1 cellular context compared by ENCODE assay signal in genomic region chr1:239922778-239923522, GRCh38.
TF ChIP-seq lines count a peak whose summit lies in the region.

No MANE protein-coding gene starts in this region.

TF ChIP-seq in H1, 55 proteins besides CTCF, POLR2A, EP300 and RAD21:
- no peak for TF ChIP-seq NRF1 (IDR thresholded peaks at IDR 0.05; ENCODE audit: low read depth, low read length)
- 0 out of 2 replicates have a peak, but pooled peaks have one; percentile 54 for TF ChIP-seq BACH1 (IDR thresholded peaks at IDR 0.05; ENCODE audit: low read length)
- peak; percentile 66; the same call in 1 of the 2 replicates for TF ChIP-seq MAFK (IDR thresholded peaks at IDR 0.05; ENCODE audit: low read depth, low read length)
- no peak for TF ChIP-seq SP1 (IDR thresholded peaks at IDR 0.05; ENCODE audit: low read depth, low read length)
